Comparison of ENCODE assay signal across 8 cellular contexts in the genomic region with DNA sequence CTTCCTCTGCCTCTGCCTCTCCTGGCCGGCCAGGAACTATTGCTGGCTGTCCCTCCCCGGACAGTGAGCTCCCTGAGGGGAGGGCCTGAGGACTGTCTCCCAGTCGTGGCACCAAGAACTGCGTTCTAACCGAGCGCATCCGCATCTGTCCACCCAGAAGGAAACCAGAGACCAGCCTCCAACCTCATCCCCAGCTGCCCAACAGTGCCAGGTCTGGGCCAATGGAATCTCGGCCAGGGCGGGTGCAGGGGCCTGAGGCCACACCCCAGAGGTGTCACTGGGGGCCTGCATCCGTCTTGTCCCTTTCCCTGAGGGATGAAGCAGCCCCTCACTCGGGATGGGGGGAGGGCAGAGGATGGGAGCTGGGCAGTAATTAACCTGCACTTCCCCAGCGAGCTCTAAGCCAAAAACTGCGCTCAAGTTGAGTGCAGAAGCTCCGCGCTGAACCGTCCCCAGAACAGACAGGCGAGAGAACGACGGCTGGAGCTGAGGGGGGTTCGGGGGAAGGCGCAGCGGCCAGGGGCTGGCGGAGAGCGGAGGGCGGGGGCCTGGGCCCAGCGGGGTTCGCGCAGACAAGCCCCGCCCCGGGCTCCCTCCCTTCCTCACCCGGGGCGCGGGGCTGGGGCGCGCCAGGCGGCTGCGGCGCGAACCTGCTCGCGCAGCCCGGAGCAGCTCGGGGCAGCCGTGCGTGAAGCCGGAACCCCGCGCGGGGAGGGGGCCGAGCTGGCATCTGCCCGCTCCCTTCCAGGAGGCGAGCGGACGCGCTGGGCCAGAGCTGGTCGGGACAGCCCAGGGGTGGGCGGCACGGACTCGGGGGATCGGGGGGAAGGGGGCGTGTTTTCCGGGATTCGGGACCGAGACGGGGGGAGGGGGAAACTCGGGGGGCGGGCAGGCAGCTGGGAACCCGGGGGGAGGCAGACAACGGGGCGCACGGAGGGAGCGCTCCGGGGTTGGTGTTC. TPM values are rescaled to one million over a fixed set of nuclear protein-coding genes. Genes with fewer than 3 reads are reported as not detected.
DNase-seq lines count a peak whose midpoint lies in the region; ATAC-seq and TF ChIP-seq lines count a peak whose summit lies in the region.

No MANE protein-coding gene starts in this region.

- no peaks in the 10 kb centered on the region for H3K27me3 ChIP-seq in lung (ENCODE audit: control insufficient read depth, insufficient read depth)

- H3K4me3 ChIP-seq in lung: peak overlapping the region; percentile 88

- H3K27me3 Mint-ChIP-seq in activated CD8-positive, alpha-beta T cell treated with anti-CD3 and anti-CD28 coated beads for 36 hours: no peaks in the 10 kb centered on the region

- peaks cover 0 to 2% of the 10 kb centered on the region in 2 donors for H3K36me3 ChIP-seq in lung (ENCODE audit: control insufficient read depth in 2 of 2, insufficient read depth in 2 of 2, low read length in 2 of 2)

- H3K4me1 ChIP-seq in lung (ENCODE audit: control insufficient read depth in 2 of 2, insufficient read depth in 2 of 2, low read length in 2 of 2): peaks cover 20 to 21% of the 10 kb centered on the region in 2 donors

- peak overlapping the region; percentile 77 for H3K27ac Mint-ChIP-seq in activated CD8-positive, alpha-beta T cell treated with anti-CD3 and anti-CD28 coated beads for 36 hours

- H3K4me1 Mint-ChIP-seq in activated CD8-positive, alpha-beta T cell treated with anti-CD3 and anti-CD28 coated beads for 36 hours (ENCODE audit: low read depth): peaks cover 39% of the 10 kb centered on the region

- DNase-seq in AG08395 (ENCODE audit: low spot score): peak; percentile 81
- peak; percentile 39 for DNase-seq in NCI-H524 treated with DMSO at 0.1 percent for 48 hours (lab: John Stamatoyannopoulos, UW)
- peak; percentile 70 for DNase-seq in activated CD8-positive, alpha-beta T cell treated with anti-CD3 and anti-CD28 coated beads for 36 hours
- peak; percentile 60 for DNase-seq in effector CD4-positive, alpha-beta T cell
- peak; percentile 69 for DNase-seq in lung (ENCODE audit: low spot score)
- DNase-seq in stimulated activated CD4-positive, alpha-beta T cell treated with anti-CD3 and anti-CD28 coated beads, TNF-alpha, amount 100 ng/mL, for 48 hours (ENCODE audit: low read depth in 3 of 3): peak; percentile 8 to 50 (median 11)

- CTCF ChIA-PET in activated CD8-positive, alpha-beta T cell treated with anti-CD3 and anti-CD28 coated beads for 36 hours (lab: Charles Lee): interaction anchor here (1.0 to 3.7 kb wide), 15 partner anchors 12 to 814 kb away, joined by 3 to 29 read pairs (median 5); a partner anchor contains a TSS

- H3K27ac ChIP-seq in lung (ENCODE audit: low read depth in 1 of 2, low read length in 1 of 2): peak overlapping the region; percentile 90 to 98

- intact Hi-C loops in activated CD8-positive, alpha-beta T cell treated with anti-CD3 and anti-CD28 coated beads for 36 hours (cut with micrococcal nuclease): no loop called here

- H3K9me3 ChIP-seq in lung (ENCODE audit: control insufficient read depth in 2 of 2, insufficient read depth in 1 of 2, low read length in 1 of 2): no peaks in the 10 kb centered on the region

- no peaks in the 10 kb centered on the region for H3K9me3 Mint-ChIP-seq in activated CD8-positive, alpha-beta T cell treated with anti-CD3 and anti-CD28 coated beads for 36 hours

- ATAC-seq in GM18907 (IDR thresholded peaks at IDR 0.05; ENCODE audit: unreplicated experiment) (peak; percentile 52), HG03139 (IDR thresholded peaks at IDR 0.05; ENCODE audit: unreplicated experiment) (peak; percentile 43), lung (ENCODE audit: insufficient read depth, low FRiP score) (peak; percentile 73)
- ATAC-seq in activated CD8-positive, alpha-beta T cell treated with anti-CD3 and anti-CD28 coated beads for 36 hours: peak; percentile 62

- peak overlapping the region; percentile 84 for H3K4me3 Mint-ChIP-seq in activated CD8-positive, alpha-beta T cell treated with anti-CD3 and anti-CD28 coated beads for 36 hours

- H3K36me3 Mint-ChIP-seq in activated CD8-positive, alpha-beta T cell treated with anti-CD3 and anti-CD28 coated beads for 36 hours (ENCODE audit: low read depth): no peaks in the 10 kb centered on the region

- WGBS in lung, 2 donors: 2 to 3% methylated on average over 47 to 73 of the region's 73 CpGs

- no peak for TF ChIP-seq CTCF in activated CD8-positive, alpha-beta T cell treated with anti-CD3 and anti-CD28 coated beads for 36 hours (IDR thresholded peaks at IDR 0.05)
- no peak for TF ChIP-seq CTCF in lung (IDR thresholded peaks at IDR 0.05; ENCODE audit: control extremely low read depth, extremely low read depth)

- POLR2A ChIA-PET in activated CD8-positive, alpha-beta T cell treated with anti-CD3 and anti-CD28 coated beads for 36 hours (lab: Charles Lee): interaction anchor here (0.6 to 2.0 kb wide), 10 partner anchors 16 to 371 kb away, joined by 3 to 7 read pairs (median 3); a partner anchor contains a TSS

RNA-seq across cellular contexts. Expression of a gene that starts 1.4 kb away (rescaled TPM):
- total RNA-seq in activated CD8-positive, alpha-beta T cell treated with anti-CD3 and anti-CD28 coated beads for 36 hours: 10 to 100 TPM; 14.6 to 15.9 TPM
- total RNA-seq in lung: 10 to 100 TPM; 13.3 to 38.4 TPM
- polyA plus RNA-seq in lung: 10 to 100 TPM; 23.1 to 32.5 TPM

RNA-seq across cellular contexts. Expression of a gene that starts 13.2 kb away (rescaled TPM):
- total RNA-seq in activated CD8-positive, alpha-beta T cell treated with anti-CD3 and anti-CD28 coated beads for 36 hours: not detected
- total RNA-seq in lung: 100 to 1,000 TPM in 1 of 2 donors, 10 to 100 TPM in 1; 19.2 to 586 TPM
- polyA plus RNA-seq in lung: 1,000 to 10,000 TPM in 1 of 2 donors, 100 to 1,000 TPM in 1; 348 to 1,394 TPM

RNA-seq across cellular contexts. Expression of a gene that starts 45.7 kb away (rescaled TPM):
- 1 to 10 TPM; 3.2 to 4.1 TPM for total RNA-seq in activated CD8-positive, alpha-beta T cell treated with anti-CD3 and anti-CD28 coated beads for 36 hours
- total RNA-seq in lung: 10 to 100 TPM in 1 of 2 donors, 1 to 10 TPM in 1; 7.3 to 11.2 TPM
- polyA plus RNA-seq in lung: 1 to 10 TPM; 3.7 to 6.5 TPM

RNA-seq across cellular contexts. Expression of a gene that starts 46.6 kb away (rescaled TPM):
- total RNA-seq in activated CD8-positive, alpha-beta T cell treated with anti-CD3 and anti-CD28 coated beads for 36 hours: not detected
- total RNA-seq in lung: 1 to 10 TPM; 6.9 TPM
- polyA plus RNA-seq in lung: 1 to 10 TPM; 2.9 to 4.1 TPM

RNA-seq across cellular contexts. Expression of a gene that starts 53.5 kb away (rescaled TPM):
- 100 to 1,000 TPM; 310 to 314 TPM for total RNA-seq in activated CD8-positive, alpha-beta T cell treated with anti-CD3 and anti-CD28 coated beads for 36 hours
- total RNA-seq in lung: 100 to 1,000 TPM in 1 of 2 donors, 10 to 100 TPM in 1; 43.5 to 172 TPM
- 100 to 1,000 TPM; 236 to 313 TPM for polyA plus RNA-seq in lung

Comparison
In these comparisons a context has a peak if more than half of its experiments do, and no peak if none do; other contexts are left out.
1. Peak in every context shown above with its lines: DNase-seq, ATAC-seq, H3K4me3 ChIP-seq and H3K27ac ChIP-seq.
2. DNase-seq: peak in every context shown above with its lines; median percentile 81 in AG08395; 70 in activated CD8-positive, alpha-beta T cell treated with anti-CD3 and anti-CD28 coated beads for 36 hours; 69 in lung; 60 in effector CD4-positive, alpha-beta T cell; 39 in NCI-H524 treated with DMSO at 0.1 percent for 48 hours; 11 in stimulated activated CD4-positive, alpha-beta T cell treated with anti-CD3 and anti-CD28 coated beads, TNF-alpha, amount 100 ng/mL, for 48 hours.
3. RNA of a gene that starts 13.2 kb away (total RNA-seq): 19.2 to 586 TPM in lung; not detected in activated CD8-positive, alpha-beta T cell treated with anti-CD3 and anti-CD28 coated beads for 36 hours; every median in the first group is over 10 times any median in the second.